ENCODE assay signal across 7 cellular contexts in genomic region chr11:122690801-122691649, GRCh38. TPM values are rescaled to one million over a fixed set of nuclear protein-coding genes. Genes with fewer than 3 reads are reported as not detected.
DNase-seq lines count a peak whose midpoint lies in the region; TF ChIP-seq lines count a peak whose summit lies in the region.

No MANE protein-coding gene starts in this region.

- BruUV-seq in Calu3 (replicated peaks; lab: Mats Ljungman, UMichigan) = no TSS peak

- CTCF ChIA-PET in Calu3 (lab: Charles Lee) = interaction anchor here (0.5 to 1.3 kb wide), 2 partner anchors 21 to 91 kb away, joined by 4 read pairs; no protein-coding TSS in a partner anchor

- H3K27me3 Mint-ChIP-seq in activated naive CD8-positive, alpha-beta T cell treated with anti-CD3 and anti-CD28 coated beads for 36 hours = no peaks in the 10 kb centered on the region
- H3K27me3 Mint-ChIP-seq in Calu3 (ENCODE audit: unreplicated experiment) = no peaks in the 10 kb centered on the region

- H3K4me3 Mint-ChIP-seq in activated naive CD8-positive, alpha-beta T cell treated with anti-CD3 and anti-CD28 coated beads for 36 hours = peak overlapping the region; percentile 54
- no peak overlapping the region for H3K4me3 Mint-ChIP-seq in Calu3 (ENCODE audit: low read depth, unreplicated experiment)

- peak overlapping the region; percentile 80 for H3K27ac Mint-ChIP-seq in activated naive CD8-positive, alpha-beta T cell treated with anti-CD3 and anti-CD28 coated beads for 36 hours
- no peak overlapping the region for H3K27ac Mint-ChIP-seq in Calu3 (ENCODE audit: unreplicated experiment)

- H3K36me3 Mint-ChIP-seq in activated naive CD8-positive, alpha-beta T cell treated with anti-CD3 and anti-CD28 coated beads for 36 hours = peaks cover 31% of the 10 kb centered on the region
- H3K36me3 Mint-ChIP-seq in Calu3 (ENCODE audit: insufficient read depth, unreplicated experiment) = peaks cover 16% of the 10 kb centered on the region

- intact Hi-C loops in Calu3 (cut with micrococcal nuclease; ENCODE audit: unreplicated experiment) = no loop called here

- peak overlapping the region; percentile 4; the same call in 1 of the 2 replicates for H3K4me3 ChIP-seq in Jurkat, Clone E6-1 (ENCODE audit: low read length)

- no peak for TF ChIP-seq CTCF in Calu3 (IDR thresholded peaks at IDR 0.05; ENCODE audit: unreplicated experiment)

- H3K9me3 Mint-ChIP-seq in activated naive CD8-positive, alpha-beta T cell treated with anti-CD3 and anti-CD28 coated beads for 36 hours = peaks cover 2% of the 10 kb centered on the region
- peaks cover 3% of the 10 kb centered on the region for H3K9me3 Mint-ChIP-seq in Calu3 (ENCODE audit: low read depth, unreplicated experiment)

- DNase-seq in Jurkat, Clone E6-1 (ENCODE audit: low read depth, low spot score) = peak; percentile 64
- DNase-seq in activated naive CD8-positive, alpha-beta T cell treated with anti-CD3 and anti-CD28 coated beads for 36 hours = no peak
- DNase-seq in left kidney (ENCODE audit: low read depth, low spot score) (peak; percentile 45), stromal cell of bone marrow (ENCODE audit: low read depth) (peak; percentile 37), Calu3 (no peak), NCI-H187 (lab: John Stamatoyannopoulos, UW) (no peak), HUDEP-2 (lab: John Stamatoyannopoulos, UW; ENCODE audit: unreplicated experiment in 76 of 76) (no peak)

- peaks cover 78% of the 10 kb centered on the region for H3K4me1 Mint-ChIP-seq in activated naive CD8-positive, alpha-beta T cell treated with anti-CD3 and anti-CD28 coated beads for 36 hours
- peaks cover 16% of the 10 kb centered on the region for H3K4me1 Mint-ChIP-seq in Calu3 (ENCODE audit: low read depth, unreplicated experiment)

RNA-seq across cellular contexts. Expression of gene UBASH3B, which starts 35.5 kb away (rescaled TPM):
- polyA plus RNA-seq in Jurkat, Clone E6-1 (2012; ENCODE audit: insufficient read depth, insufficient read length) = 25.6 TPM
- 10 to 100 TPM; 28.2 to 30.6 TPM for total RNA-seq in activated naive CD8-positive, alpha-beta T cell treated with anti-CD3 and anti-CD28 coated beads for 36 hours
- total RNA-seq in Calu3 (2022) = 46.0 and 74.9 TPM in 2 replicates

Comparison
In these comparisons a context has a peak if more than half of its experiments do, and no peak if none do; other contexts are left out.
1. DNase-seq: peak in Jurkat, Clone E6-1 (single experiment), left kidney (single experiment) and stromal cell of bone marrow (single experiment); none in activated naive CD8-positive, alpha-beta T cell treated with anti-CD3 and anti-CD28 coated beads for 36 hours (single experiment), Calu3 (single experiment), NCI-H187 (0 of 2) and HUDEP-2 (0 of 76).